Comparison of ENCODE assay signal across 26 cellular contexts in genomic region chr4:19152264-19152663, GRCh38.
"Had no signal": no experiment of that assay in that cellular context is flagged by ENCODE, and none has a peak within 500 bp of the region (broad histone marks: within the 10 kb centered on the region; RNA-seq: fewer than 3 reads in every experiment).

No MANE protein-coding gene starts in this region.

- H3K27me3 ChIP-seq: adrenal gland, breast epithelium had no signal

- H3K4me1 ChIP-seq: adrenal gland, breast epithelium had no signal

- H3K36me3 Mint-ChIP-seq: activated naive CD8-positive, alpha-beta T cell treated with anti-CD3 and anti-CD28 coated beads, Interleukin-2, amount 10 ng/mL, durations not matched to agents 7 days and 5 days had no signal

- H3K9me3 ChIP-seq: adrenal gland had no signal

- H3K4me3 Mint-ChIP-seq: activated CD8-positive, alpha-beta T cell treated with anti-CD3 and anti-CD28 coated beads, Interleukin-2, amount 10 ng/mL, durations not matched to agents 7 days and 5 days; activated naive CD8-positive, alpha-beta T cell treated with anti-CD3 and anti-CD28 coated beads, Interleukin-2, amount 10 ng/mL, durations not matched to agents 7 days and 5 days; T-helper 17 cell; WTC11 had no signal

- FAIRE-seq: RCC 7860 had no signal

- H3K27me3 Mint-ChIP-seq: activated naive CD8-positive, alpha-beta T cell treated with anti-CD3 and anti-CD28 coated beads, Interleukin-2, amount 10 ng/mL, durations not matched to agents 7 days and 5 days; T-helper 17 cell had no signal

- H3K4me1 Mint-ChIP-seq: activated naive CD8-positive, alpha-beta T cell treated with anti-CD3 and anti-CD28 coated beads, Interleukin-2, amount 10 ng/mL, durations not matched to agents 7 days and 5 days; T-helper 17 cell had no signal

- H3K4me3 ChIP-seq: adrenal gland, breast epithelium had no signal

- DNase-seq: activated CD4-positive, alpha-beta T cell treated with anti-CD3 and anti-CD28 coated beads for 48 hours; activated CD4-positive, alpha-beta T cell treated with anti-CD3 and anti-CD28 coated beads, Interleukin-2, amount 50 U/mL, for 4 hours; activated CD4-positive, CD25-positive, alpha-beta regulatory T cell treated with anti-CD3 and anti-CD28 coated beads, Interleukin-2, amount 50 U/mL, for 72 hours; activated CD8-positive, alpha-beta memory T cell treated with anti-CD3 and anti-CD28 coated beads, Interleukin-2, amount 50 U/mL, for 48 hours; activated CD8-positive, alpha-beta T cell treated with anti-CD3 and anti-CD28 coated beads, Interleukin-2, amount 10 ng/mL, durations not matched to agents 7 days and 5 days; activated naive CD4-positive, alpha-beta T cell treated with anti-CD3 and anti-CD28 coated beads, Interleukin-2, amount 50 U/mL, for 16 hours; activated naive CD8-positive, alpha-beta T cell treated with anti-CD3 and anti-CD28 coated beads, Interleukin-2, amount 10 ng/mL, durations not matched to agents 7 days and 5 days; activated T-cell treated with anti-CD3 and anti-CD28 coated beads, Interleukin-2, amount 50 U/mL, for 1 hour; adrenal gland; aorta; caudate nucleus; MV-4-11; NCI-H1092 treated with DMSO at 0.1 percent for 48 hours; NCI-H1417 treated with DMSO at 0.1 percent for 48 hours; NCI-H1694 treated with DMSO at 0.1 percent for 48 hours; NCI-H2029 treated with DMSO at 0.1 percent for 48 hours; NCI-H510A treated with DMSO at 0.1 percent for 48 hours; NCI-H69; NK-92 treated with Interleukin-12 subunit alpha and Interleukin-12 subunit beta, amount 100 ng/mL, for 24 hours; PC-3; SHP77 treated with DMSO at 0.1 percent for 48 hours; T-helper 17 cell; T-helper 9 cell had no signal

- H3K27ac ChIP-seq: adrenal gland, breast epithelium had no signal

- ATAC-seq: activated CD8-positive, alpha-beta T cell treated with anti-CD3 and anti-CD28 coated beads, Interleukin-2, amount 10 ng/mL, durations not matched to agents 7 days and 5 days; PC-3; T-helper 17 cell; WTC11 had no signal

- H3K27ac Mint-ChIP-seq: activated CD8-positive, alpha-beta T cell treated with anti-CD3 and anti-CD28 coated beads, Interleukin-2, amount 10 ng/mL, durations not matched to agents 7 days and 5 days; activated naive CD8-positive, alpha-beta T cell treated with anti-CD3 and anti-CD28 coated beads, Interleukin-2, amount 10 ng/mL, durations not matched to agents 7 days and 5 days; T-helper 17 cell; WTC11 had no signal

- H3K36me3 ChIP-seq: adrenal gland, breast epithelium had no signal
